Comparison of ENCODE assay signal across 2 cellular contexts in genomic region chr9:96058218-96058617, GRCh38.
TF ChIP-seq lines count a peak whose summit lies in the region.

No MANE protein-coding gene starts in this region.

TF ChIP-seq in A549, 52 proteins besides CTCF, POLR2A, EP300 and RAD21 (continued from another document):
- TF ChIP-seq CHD4 (IDR thresholded peaks at IDR 0.05; ENCODE audit: borderline replicate concordance) (no peak), EHF (CRISPR knock-in tag; IDR thresholded peaks at IDR 0.05) (no peak), CBX2 (IDR thresholded peaks at IDR 0.05; ENCODE audit: borderline replicate concordance, low read depth) (no peak), JUNB (IDR thresholded peaks at IDR 0.05) (no peak), USF2 (IDR thresholded peaks at IDR 0.05) (no peak), FOSB (CRISPR knock-in tag; IDR thresholded peaks at IDR 0.05) (no peak), SMC3 (IDR thresholded peaks at IDR 0.05) (no peak), NFE2L2 (conservative IDR thresholded peaks at IDR 0.05; ENCODE audit: low read length) (no peak), CEBPB (IDR thresholded peaks at IDR 0.05) (no peak)

TF ChIP-seq in HepG2, 621 proteins besides CTCF, POLR2A, EP300 and RAD21 (continued from another document):
- no peak for TF ChIP-seq PAWR (CRISPR knock-in tag; IDR thresholded peaks at IDR 0.05; ENCODE audit: borderline replicate concordance)
- no peak for TF ChIP-seq FOXP4 (CRISPR knock-in tag; IDR thresholded peaks at IDR 0.05)
- no peak for TF ChIP-seq ZNF670 (CRISPR knock-in tag; IDR thresholded peaks at IDR 0.05; ENCODE audit: borderline replicate concordance)
- no peak for TF ChIP-seq TFE3 (CRISPR knock-in tag; IDR thresholded peaks at IDR 0.05)
- no peak for TF ChIP-seq ZNF329 (CRISPR knock-in tag; IDR thresholded peaks at IDR 0.05; ENCODE audit: low read depth)
- no peak for TF ChIP-seq ZBTB21 (CRISPR knock-in tag; IDR thresholded peaks at IDR 0.05)
- TF ChIP-seq ZSCAN22 (CRISPR knock-in tag; IDR thresholded peaks at IDR 0.05), result no peak
- TF ChIP-seq, protein P1, sequence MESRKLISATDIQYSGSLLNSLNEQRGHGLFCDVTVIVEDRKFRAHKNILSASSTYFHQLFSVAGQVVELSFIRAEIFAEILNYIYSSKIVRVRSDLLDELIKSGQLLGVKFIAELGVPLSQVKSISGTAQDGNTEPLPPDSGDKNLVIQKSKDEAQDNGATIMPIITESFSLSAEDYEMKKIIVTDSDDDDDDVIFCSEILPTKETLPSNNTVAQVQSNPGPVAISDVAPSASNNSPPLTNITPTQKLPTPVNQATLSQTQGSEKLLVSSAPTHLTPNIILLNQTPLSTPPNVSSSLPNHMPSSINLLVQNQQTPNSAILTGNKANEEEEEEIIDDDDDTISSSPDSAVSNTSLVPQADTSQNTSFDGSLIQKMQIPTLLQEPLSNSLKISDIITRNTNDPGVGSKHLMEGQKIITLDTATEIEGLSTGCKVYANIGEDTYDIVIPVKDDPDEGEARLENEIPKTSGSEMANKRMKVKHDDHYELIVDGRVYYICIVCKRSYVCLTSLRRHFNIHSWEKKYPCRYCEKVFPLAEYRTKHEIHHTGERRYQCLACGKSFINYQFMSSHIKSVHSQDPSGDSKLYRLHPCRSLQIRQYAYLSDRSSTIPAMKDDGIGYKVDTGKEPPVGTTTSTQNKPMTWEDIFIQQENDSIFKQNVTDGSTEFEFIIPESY (CRISPR knock-in tag; IDR thresholded peaks at IDR 0.05), result no peak
- TF ChIP-seq HIVEP1 (CRISPR knock-in tag; IDR thresholded peaks at IDR 0.05), result no peak
- no peak for TF ChIP-seq ZNF720 (CRISPR knock-in tag; IDR thresholded peaks at IDR 0.05)
- TF ChIP-seq SKI (IDR thresholded peaks at IDR 0.05; ENCODE audit: partially characterized antibody), result no peak
- TF ChIP-seq ZFP36L2 (CRISPR knock-in tag; IDR thresholded peaks at IDR 0.05), result no peak
- TF ChIP-seq ZNF660 (CRISPR knock-in tag; IDR thresholded peaks at IDR 0.05; ENCODE audit: borderline replicate concordance, low read depth), result no peak
- no peak for TF ChIP-seq ZNF775 (CRISPR knock-in tag; IDR thresholded peaks at IDR 0.05; ENCODE audit: borderline replicate concordance)
- no peak for TF ChIP-seq ZNF3 (CRISPR knock-in tag; IDR thresholded peaks at IDR 0.05)
- TF ChIP-seq YEATS4 (CRISPR knock-in tag; IDR thresholded peaks at IDR 0.05; ENCODE audit: borderline replicate concordance), result no peak
- no peak for TF ChIP-seq IRF9 (CRISPR knock-in tag; IDR thresholded peaks at IDR 0.05; ENCODE audit: borderline replicate concordance)
